Comparison of ENCODE assay signal across 8 cellular contexts in the genomic region with DNA sequence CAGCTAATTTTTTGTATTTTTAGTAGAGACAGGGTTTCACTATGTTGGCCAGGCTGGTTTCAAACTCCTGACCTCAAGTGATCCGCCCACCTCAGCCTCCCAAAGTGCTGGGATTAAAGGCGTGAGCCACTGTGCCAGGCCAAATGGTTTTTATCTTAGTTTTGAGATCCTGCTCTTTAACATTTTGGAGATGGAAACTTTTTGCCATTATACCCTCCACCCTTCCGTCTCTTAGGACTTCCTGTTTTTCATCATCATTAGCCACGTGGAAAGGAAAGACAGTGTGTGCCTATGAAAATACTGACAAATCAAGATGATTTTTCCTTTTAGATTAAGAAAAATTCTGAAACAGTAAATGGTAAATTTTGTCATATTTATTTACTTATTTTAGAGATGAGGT. TPM values are rescaled to one million over a fixed set of nuclear protein-coding genes. Genes with fewer than 3 reads are reported as not detected.
DNase-seq lines count a peak whose midpoint lies in the region; ATAC-seq and TF ChIP-seq lines count a peak whose summit lies in the region.
"Not testable (repeated sequence)": the region's sequence is repeated elsewhere in the genome, so short reads cannot be mapped to it uniquely, and the experiment has no call there.

No MANE protein-coding gene starts in this region.

- 75% methylated on average over 4 of the region's 4 CpGs for WGBS in liver
- whole genome bisulfite sequencing in upper lobe of left lung, 2 donors, result 46 to 60% methylated on average over 4 of the region's 4 CpGs

- TF ChIP-seq RAD21 in liver (IDR thresholded peaks at IDR 0.05), result not testable (repeated sequence)

- not testable (repeated sequence) for H3K27me3 Mint-ChIP-seq in T-helper 17 cell; activated T-cell treated with anti-CD3 and anti-CD28 coated beads, Interleukin-2, amount 50 U/mL, for 72 hours (ENCODE audit: low read depth)

- not testable (repeated sequence) for H4K20me1 ChIP-seq in DOHH2 (ENCODE audit: control insufficient read depth, insufficient read depth, low read depth, low read length)

- not testable (repeated sequence) for TF ChIP-seq EP300 in upper lobe of left lung (IDR thresholded peaks at IDR 0.05)

- not testable (repeated sequence) for TF ChIP-seq POLR2A in NB4 (IDR thresholded peaks at IDR 0.05; ENCODE audit: extremely low read depth, insufficient read length)
- TF ChIP-seq POLR2A in gastrocnemius medialis (IDR thresholded peaks at IDR 0.05), result peak in 1 of 2 donors; percentile 18
- peak in 1 of 4 donors; percentile 17 for TF ChIP-seq POLR2A in upper lobe of left lung (IDR thresholded peaks at IDR 0.05)

- peak; percentile 44 for DNase-seq in NB4 (ENCODE audit: low read depth)
- DNase-seq in T-helper 17 cell; activated T-cell treated with anti-CD3 and anti-CD28 coated beads, Interleukin-2, amount 50 U/mL, for 72 hours; coronary artery (ENCODE audit: low spot score); gastrocnemius medialis; upper lobe of left lung: not testable (repeated sequence)

- H3K4me1 Mint-ChIP-seq in T-helper 17 cell, result peaks cover 28% of the 10 kb centered on the region
- peaks cover 65% of the 10 kb centered on the region for H3K4me1 Mint-ChIP-seq in activated T-cell treated with anti-CD3 and anti-CD28 coated beads, Interleukin-2, amount 50 U/mL, for 72 hours (ENCODE audit: low read depth)

- not testable (repeated sequence) for H3K27me3 ChIP-seq in DOHH2 (ENCODE audit: control insufficient read depth, low read length); liver (ENCODE audit: control insufficient read depth in 4 of 4, insufficient read depth in 4 of 4, low read length in 3 of 4); gastrocnemius medialis; upper lobe of left lung

- H3K4me3 ChIP-seq in DOHH2 (ENCODE audit: low read length) (peak overlapping the region; percentile 91), gastrocnemius medialis (peak overlapping the region in 1 of 4 donors; percentile 25)
- H3K4me3 ChIP-seq in NB4 (ENCODE audit: low read depth, low read length); coronary artery; liver (ENCODE audit: low read depth in 1 of 3, low read length in 3 of 3); upper lobe of left lung: not testable (repeated sequence)

- peaks cover 37% of the 10 kb centered on the region for H3F3A ChIP-seq in DOHH2 (ENCODE audit: control insufficient read depth, insufficient read depth)

- peaks cover 71% of the 10 kb centered on the region for H3K4me1 ChIP-seq in DOHH2 (ENCODE audit: control insufficient read depth, low read length)
- H3K4me1 ChIP-seq in liver (ENCODE audit: control insufficient read depth in 4 of 4, insufficient read depth in 4 of 4, low read length in 3 of 4), result not testable (repeated sequence)
- peaks cover 56 to 62% of the 10 kb centered on the region in 2 donors for H3K4me1 ChIP-seq in gastrocnemius medialis
- H3K4me1 ChIP-seq in upper lobe of left lung, result peaks cover 35 to 69% (median 55%) of the 10 kb centered on the region in 4 donors

- not testable (repeated sequence) for H3K9ac ChIP-seq in liver (ENCODE audit: low read depth in 1 of 2, low read length in 2 of 2)

- intact Hi-C loops in gastrocnemius medialis (cut with DNase I; ENCODE audit: low total_unique reads), result not testable (repeated sequence)

- H3K36me3 Mint-ChIP-seq in T-helper 17 cell (ENCODE audit: low read depth), result not testable (repeated sequence)
- peaks cover 7 to 11% of the 10 kb centered on the region in 2 donors for H3K36me3 Mint-ChIP-seq in activated T-cell treated with anti-CD3 and anti-CD28 coated beads, Interleukin-2, amount 50 U/mL, for 72 hours (ENCODE audit: insufficient read depth in 2 of 2)

- peak overlapping the region; percentile 99 for H3K4me2 ChIP-seq in DOHH2 (ENCODE audit: low read length)

- H3K79me2 ChIP-seq in DOHH2 (ENCODE audit: control insufficient read depth, low read length), result peaks cover 98% of the 10 kb centered on the region

- not testable (repeated sequence) for H3K9me2 ChIP-seq in DOHH2 (replicated peaks; ENCODE audit: control insufficient read depth, low read length)

- H3K36me3 ChIP-seq in DOHH2 (ENCODE audit: control insufficient read depth, low read length), result peaks cover 37% of the 10 kb centered on the region
- H3K36me3 ChIP-seq in liver (ENCODE audit: control insufficient read depth in 4 of 4, insufficient read depth in 3 of 4, low read depth in 1 of 4, low read length in 3 of 4); gastrocnemius medialis; upper lobe of left lung: not testable (repeated sequence)

- peak overlapping the region; percentile 95 for H3K27ac Mint-ChIP-seq in T-helper 17 cell
- H3K27ac Mint-ChIP-seq in activated T-cell treated with anti-CD3 and anti-CD28 coated beads, Interleukin-2, amount 50 U/mL, for 72 hours, result peak overlapping the region; percentile 99

- H3K9me3 ChIP-seq in DOHH2 (ENCODE audit: control insufficient read depth, insufficient read depth, low read length); T-helper 17 cell (ENCODE audit: control insufficient read depth, low read length, poor library complexity, severe bottlenecking); liver (ENCODE audit: control insufficient read depth in 4 of 4, low read length in 3 of 4); gastrocnemius medialis; upper lobe of left lung: not testable (repeated sequence)

- H3K27ac ChIP-seq in DOHH2 (ENCODE audit: low read depth, low read length) (peak overlapping the region; percentile 91), coronary artery (peak overlapping the region; percentile 42 to 77), liver (ENCODE audit: low read depth in 1 of 2, low read length in 2 of 2) (peak overlapping the region in 1 of 2 donors; percentile 41), gastrocnemius medialis (peak overlapping the region; percentile 90 to 99 (median 96)), upper lobe of left lung (peak overlapping the region; percentile 65 to 81 (median 78))

- peak overlapping the region; percentile 34 for H3K4me3 Mint-ChIP-seq in T-helper 17 cell
- peak overlapping the region; percentile 57 to 93 for H3K4me3 Mint-ChIP-seq in activated T-cell treated with anti-CD3 and anti-CD28 coated beads, Interleukin-2, amount 50 U/mL, for 72 hours

- not testable (repeated sequence) for H3K9me3 Mint-ChIP-seq in activated T-cell treated with anti-CD3 and anti-CD28 coated beads, Interleukin-2, amount 50 U/mL, for 72 hours

- in situ Hi-C loops in gastrocnemius medialis (cut with MboI; ENCODE audit: low sequenced_read_pairs in 4 of 4), result loop anchor here in 2 of 4 donors (5.0 to 10.0 kb wide), 2 partner anchors 53 to 126 kb away; no protein-coding TSS in a partner anchor

- TF ChIP-seq CTCF in DOHH2 (IDR thresholded peaks at IDR 0.05; ENCODE audit: low read depth, low read length, poor library complexity, severe bottlenecking); NB4 (IDR thresholded peaks at IDR 0.05; ENCODE audit: low read depth, low read length); coronary artery (IDR thresholded peaks at IDR 0.05); liver (IDR thresholded peaks at IDR 0.05; ENCODE audit: low read depth, low read length, missing input control); gastrocnemius medialis (IDR thresholded peaks at IDR 0.05 in 4 of 5, conservative IDR thresholded peaks at IDR 0.05 in 1 of 5); upper lobe of left lung (IDR thresholded peaks at IDR 0.05): not testable (repeated sequence)

- not testable (repeated sequence) for ATAC-seq in T-helper 17 cell; activated T-cell treated with anti-CD3 and anti-CD28 coated beads, Interleukin-2, amount 50 U/mL, for 72 hours (replicated peaks in 1 of 2); gastrocnemius medialis; upper lobe of left lung (ENCODE audit: low FRiP score in 2 of 2)

TF ChIP-seq in liver, 16 proteins besides CTCF, POLR2A, EP300 and RAD21:
- TF ChIP-seq MAX (IDR thresholded peaks at IDR 0.05), result peak; percentile 10

RNA-seq across cellular contexts. Expression of gene CNST, which starts 5.1 kb away (rescaled TPM):
- total RNA-seq in T-helper 17 cell, result 10 to 100 TPM; 70.8 to 94.0 TPM
- 10 to 100 TPM; 28.0 to 30.4 TPM for total RNA-seq in activated T-cell treated with anti-CD3 and anti-CD28 coated beads, Interleukin-2, amount 50 U/mL, for 72 hours
- total RNA-seq in liver, result 10 to 100 TPM; 12.7 to 36.3 TPM
- polyA plus RNA-seq in liver, result 10 to 100 TPM in 1 of 2 donors, 1 to 10 TPM in 1; 6.1 to 11.6 TPM
- 100 to 1,000 TPM in 1 of 4 donors, 10 to 100 TPM in 3; 62.7 to 105 (median 81.5) TPM for total RNA-seq in gastrocnemius medialis
- total RNA-seq in upper lobe of left lung, result 10 to 100 TPM; 22.1 to 40.1 (median 29.2) TPM

RNA-seq across cellular contexts. Expression of gene TFB2M, which starts 5.2 kb away (rescaled TPM):
- total RNA-seq in T-helper 17 cell, result 10 to 100 TPM in 1 of 2 donors, 1 to 10 TPM in 1; 6.7 to 10.2 TPM
- total RNA-seq in activated T-cell treated with anti-CD3 and anti-CD28 coated beads, Interleukin-2, amount 50 U/mL, for 72 hours, result 10 to 100 TPM; 13.5 to 15.0 TPM
- 10 to 100 TPM; 15.0 to 26.4 TPM for total RNA-seq in liver
- polyA plus RNA-seq in liver, result 10 to 100 TPM; 21.9 to 25.2 TPM
- 10 to 100 TPM; 18.9 to 33.1 (median 21.2) TPM for total RNA-seq in gastrocnemius medialis
- total RNA-seq in upper lobe of left lung, result 10 to 100 TPM in 3 of 6 donors, 1 to 10 TPM in 3; 2.0 to 12.0 (median 9.7) TPM
